ENCODE assay signal across 1 cellular context in the genomic region with DNA sequence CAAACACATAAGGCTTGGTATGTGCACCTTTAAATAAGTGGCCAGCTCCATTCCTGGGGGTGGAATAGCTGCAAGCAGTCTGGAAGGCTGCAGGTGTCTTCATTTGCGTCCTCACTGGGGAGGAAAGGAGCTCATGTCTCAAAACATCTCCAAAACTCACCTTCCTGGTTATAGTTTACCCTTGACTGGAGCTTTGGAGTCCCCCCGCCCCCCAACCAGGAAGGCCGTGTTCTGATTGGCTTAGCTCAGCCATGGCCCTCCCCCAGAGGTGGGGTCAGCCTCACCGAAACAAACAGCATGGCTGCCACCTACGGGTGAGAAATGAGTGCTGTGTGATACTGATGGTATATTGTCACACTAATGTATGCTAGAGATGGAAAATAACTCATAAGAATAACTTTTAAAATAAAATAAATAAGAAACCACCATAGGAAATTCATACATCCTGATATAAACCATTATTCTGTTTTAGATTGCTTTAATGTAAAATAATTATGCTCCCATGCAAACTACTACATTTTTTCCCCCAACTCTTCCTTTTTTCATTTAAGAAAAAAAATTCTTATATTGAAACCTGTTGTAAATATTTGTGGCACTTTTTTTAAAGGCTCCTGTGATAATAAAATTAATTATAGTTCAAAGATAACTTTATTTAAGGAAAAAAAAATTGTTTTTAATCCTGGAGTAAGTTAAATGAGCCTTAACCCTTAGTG.
TF ChIP-seq lines count a peak whose summit lies in the region.

No MANE protein-coding gene starts in this region.

TF ChIP-seq in HEK293, 187 proteins besides CTCF, POLR2A, EP300 and RAD21 (continued from another document and continues in another):
- TF ChIP-seq, protein P1, sequence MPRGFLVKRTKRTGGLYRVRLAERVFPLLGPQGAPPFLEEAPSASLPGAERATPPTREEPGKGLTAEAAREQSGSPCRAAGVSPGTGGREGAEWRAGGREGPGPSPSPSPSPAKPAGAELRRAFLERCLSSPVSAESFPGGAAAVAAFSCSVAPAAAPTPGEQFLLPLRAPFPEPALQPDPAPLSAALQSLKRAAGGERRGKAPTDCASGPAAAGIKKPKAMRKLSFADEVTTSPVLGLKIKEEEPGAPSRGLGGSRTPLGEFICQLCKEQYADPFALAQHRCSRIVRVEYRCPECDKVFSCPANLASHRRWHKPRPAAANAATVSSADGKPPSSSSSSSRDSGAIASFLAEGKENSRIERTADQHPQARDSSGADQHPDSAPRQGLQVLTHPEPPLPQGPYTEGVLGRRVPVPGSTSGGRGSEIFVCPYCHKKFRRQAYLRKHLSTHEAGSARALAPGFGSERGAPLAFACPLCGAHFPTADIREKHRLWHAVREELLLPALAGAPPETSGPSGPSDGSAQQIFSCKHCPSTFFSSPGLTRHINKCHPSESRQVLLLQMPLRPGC (tag by site-specific recombination; IDR thresholded peaks at IDR 0.05), result no peak
- no peak for TF ChIP-seq ZNF792 (tag by site-specific recombination; IDR thresholded peaks at IDR 0.05)
- no peak for TF ChIP-seq ZNF561 (tag by site-specific recombination; IDR thresholded peaks at IDR 0.05; ENCODE audit: borderline replicate concordance)
- TF ChIP-seq, protein P2, sequence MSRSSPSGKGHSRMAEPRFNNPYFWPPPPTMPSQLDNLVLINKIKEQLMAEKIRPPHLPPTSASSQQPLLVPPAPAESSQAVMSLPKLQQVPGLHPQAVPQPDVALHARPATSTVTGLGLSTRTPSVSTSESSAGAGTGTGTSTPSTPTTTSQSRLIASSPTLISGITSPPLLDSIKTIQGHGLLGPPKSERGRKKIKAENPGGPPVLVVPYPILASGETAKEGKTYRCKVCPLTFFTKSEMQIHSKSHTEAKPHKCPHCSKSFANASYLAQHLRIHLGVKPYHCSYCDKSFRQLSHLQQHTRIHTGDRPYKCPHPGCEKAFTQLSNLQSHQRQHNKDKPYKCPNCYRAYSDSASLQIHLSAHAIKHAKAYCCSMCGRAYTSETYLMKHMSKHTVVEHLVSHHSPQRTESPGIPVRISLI (tag by site-specific recombination; IDR thresholded peaks at IDR 0.05), result peak; percentile 91
- TF ChIP-seq ZBTB17 (tag by site-specific recombination; IDR thresholded peaks at IDR 0.05), result no peak
- TF ChIP-seq, protein P3, sequence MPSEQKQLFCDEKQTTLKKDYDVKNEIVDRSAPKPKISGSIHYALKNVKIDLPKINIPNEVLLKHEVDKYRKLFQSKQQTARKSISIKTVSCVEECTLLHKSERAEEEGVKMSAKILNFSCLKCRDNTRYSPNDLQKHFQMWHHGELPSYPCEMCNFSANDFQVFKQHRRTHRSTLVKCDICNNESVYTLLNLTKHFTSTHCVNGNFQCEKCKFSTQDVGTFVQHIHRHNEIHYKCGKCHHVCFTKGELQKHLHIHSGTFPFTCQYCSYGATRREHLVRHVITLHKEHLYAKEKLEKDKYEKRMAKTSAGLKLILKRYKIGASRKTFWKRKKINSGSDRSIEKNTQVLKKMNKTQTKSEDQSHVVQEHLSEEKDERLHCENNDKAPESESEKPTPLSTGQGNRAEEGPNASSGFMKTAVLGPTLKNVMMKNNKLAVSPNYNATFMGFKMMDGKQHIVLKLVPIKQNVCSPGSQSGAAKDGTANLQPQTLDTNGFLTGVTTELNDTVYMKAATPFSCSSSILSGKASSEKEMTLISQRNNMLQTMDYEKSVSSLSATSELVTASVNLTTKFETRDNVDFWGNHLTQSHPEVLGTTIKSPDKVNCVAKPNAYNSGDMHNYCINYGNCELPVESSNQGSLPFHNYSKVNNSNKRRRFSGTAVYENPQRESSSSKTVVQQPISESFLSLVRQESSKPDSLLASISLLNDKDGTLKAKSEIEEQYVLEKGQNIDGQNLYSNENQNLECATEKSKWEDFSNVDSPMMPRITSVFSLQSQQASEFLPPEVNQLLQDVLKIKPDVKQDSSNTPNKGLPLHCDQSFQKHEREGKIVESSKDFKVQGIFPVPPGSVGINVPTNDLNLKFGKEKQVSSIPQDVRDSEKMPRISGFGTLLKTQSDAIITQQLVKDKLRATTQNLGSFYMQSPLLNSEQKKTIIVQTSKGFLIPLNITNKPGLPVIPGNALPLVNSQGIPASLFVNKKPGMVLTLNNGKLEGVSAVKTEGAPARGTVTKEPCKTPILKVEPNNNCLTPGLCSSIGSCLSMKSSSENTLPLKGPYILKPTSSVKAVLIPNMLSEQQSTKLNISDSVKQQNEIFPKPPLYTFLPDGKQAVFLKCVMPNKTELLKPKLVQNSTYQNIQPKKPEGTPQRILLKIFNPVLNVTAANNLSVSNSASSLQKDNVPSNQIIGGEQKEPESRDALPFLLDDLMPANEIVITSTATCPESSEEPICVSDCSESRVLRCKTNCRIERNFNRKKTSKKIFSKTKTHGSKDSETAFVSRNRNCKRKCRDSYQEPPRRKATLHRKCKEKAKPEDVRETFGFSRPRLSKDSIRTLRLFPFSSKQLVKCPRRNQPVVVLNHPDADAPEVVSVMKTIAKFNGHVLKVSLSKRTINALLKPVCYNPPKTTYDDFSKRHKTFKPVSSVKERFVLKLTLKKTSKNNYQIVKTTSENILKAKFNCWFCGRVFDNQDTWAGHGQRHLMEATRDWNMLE (tag by site-specific recombination; conservative IDR thresholded peaks at IDR 0.05; ENCODE audit: low read depth), result peak; percentile 50
- TF ChIP-seq, protein P4, sequence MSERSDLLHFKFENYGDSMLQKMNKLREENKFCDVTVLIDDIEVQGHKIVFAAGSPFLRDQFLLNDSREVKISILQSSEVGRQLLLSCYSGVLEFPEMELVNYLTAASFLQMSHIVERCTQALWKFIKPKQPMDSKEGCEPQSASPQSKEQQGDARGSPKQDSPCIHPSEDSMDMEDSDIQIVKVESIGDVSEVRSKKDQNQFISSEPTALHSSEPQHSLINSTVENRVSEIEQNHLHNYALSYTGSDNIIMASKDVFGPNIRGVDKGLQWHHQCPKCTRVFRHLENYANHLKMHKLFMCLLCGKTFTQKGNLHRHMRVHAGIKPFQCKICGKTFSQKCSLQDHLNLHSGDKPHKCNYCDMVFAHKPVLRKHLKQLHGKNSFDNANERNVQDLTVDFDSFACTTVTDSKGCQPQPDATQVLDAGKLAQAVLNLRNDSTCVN (tag by site-specific recombination; optimal IDR thresholded peaks at IDR 0.05), result no peak
- TF ChIP-seq EGR2 (tag by site-specific recombination; IDR thresholded peaks at IDR 0.05; ENCODE audit: low read depth), result no peak
- TF ChIP-seq YY1 (tag by site-specific recombination; IDR thresholded peaks at IDR 0.05), result no peak
- TF ChIP-seq ZNF140 (tag by site-specific recombination; IDR thresholded peaks at IDR 0.05), result no peak
- no peak for TF ChIP-seq TRIM28 (IDR thresholded peaks at IDR 0.05; ENCODE audit: borderline replicate concordance, low read length)
- TF ChIP-seq SCRT1 (tag by site-specific recombination; IDR thresholded peaks at IDR 0.05; ENCODE audit: borderline replicate concordance), result no peak
- peak; percentile 56; the same call in 1 of the 2 replicates for TF ChIP-seq ZNF707 (tag by site-specific recombination; IDR thresholded peaks at IDR 0.05)
- no peak for TF ChIP-seq ZNF214 (tag by site-specific recombination; IDR thresholded peaks at IDR 0.05; ENCODE audit: borderline replicate concordance)
- TF ChIP-seq, protein P5, sequence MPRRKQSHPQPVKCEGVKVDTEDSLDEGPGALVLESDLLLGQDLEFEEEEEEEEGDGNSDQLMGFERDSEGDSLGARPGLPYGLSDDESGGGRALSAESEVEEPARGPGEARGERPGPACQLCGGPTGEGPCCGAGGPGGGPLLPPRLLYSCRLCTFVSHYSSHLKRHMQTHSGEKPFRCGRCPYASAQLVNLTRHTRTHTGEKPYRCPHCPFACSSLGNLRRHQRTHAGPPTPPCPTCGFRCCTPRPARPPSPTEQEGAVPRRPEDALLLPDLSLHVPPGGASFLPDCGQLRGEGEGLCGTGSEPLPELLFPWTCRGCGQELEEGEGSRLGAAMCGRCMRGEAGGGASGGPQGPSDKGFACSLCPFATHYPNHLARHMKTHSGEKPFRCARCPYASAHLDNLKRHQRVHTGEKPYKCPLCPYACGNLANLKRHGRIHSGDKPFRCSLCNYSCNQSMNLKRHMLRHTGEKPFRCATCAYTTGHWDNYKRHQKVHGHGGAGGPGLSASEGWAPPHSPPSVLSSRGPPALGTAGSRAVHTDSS (tag by site-specific recombination; IDR thresholded peaks at IDR 0.05), result no peak
- TF ChIP-seq, protein P6, sequence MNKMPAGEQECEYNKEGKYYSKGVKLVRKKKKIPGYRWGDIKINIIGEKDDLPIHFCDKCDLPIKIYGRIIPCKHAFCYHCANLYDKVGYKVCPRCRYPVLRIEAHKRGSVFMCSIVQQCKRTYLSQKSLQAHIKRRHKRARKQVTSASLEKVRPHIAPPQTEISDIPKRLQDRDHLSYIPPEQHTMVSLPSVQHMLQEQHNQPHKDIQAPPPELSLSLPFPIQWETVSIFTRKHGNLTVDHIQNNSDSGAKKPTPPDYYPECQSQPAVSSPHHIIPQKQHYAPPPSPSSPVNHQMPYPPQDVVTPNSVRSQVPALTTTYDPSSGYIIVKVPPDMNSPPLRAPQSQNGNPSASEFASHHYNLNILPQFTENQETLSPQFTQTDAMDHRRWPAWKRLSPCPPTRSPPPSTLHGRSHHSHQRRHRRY (tag by site-specific recombination; IDR thresholded peaks at IDR 0.05), result no peak
- no peak for TF ChIP-seq HOXD13 (CRISPR knock-in tag; IDR thresholded peaks at IDR 0.05; ENCODE audit: borderline replicate concordance)
- TF ChIP-seq ZNF16 (tag by site-specific recombination; IDR thresholded peaks at IDR 0.05; ENCODE audit: low read depth), result no peak
- TF ChIP-seq, protein P7, sequence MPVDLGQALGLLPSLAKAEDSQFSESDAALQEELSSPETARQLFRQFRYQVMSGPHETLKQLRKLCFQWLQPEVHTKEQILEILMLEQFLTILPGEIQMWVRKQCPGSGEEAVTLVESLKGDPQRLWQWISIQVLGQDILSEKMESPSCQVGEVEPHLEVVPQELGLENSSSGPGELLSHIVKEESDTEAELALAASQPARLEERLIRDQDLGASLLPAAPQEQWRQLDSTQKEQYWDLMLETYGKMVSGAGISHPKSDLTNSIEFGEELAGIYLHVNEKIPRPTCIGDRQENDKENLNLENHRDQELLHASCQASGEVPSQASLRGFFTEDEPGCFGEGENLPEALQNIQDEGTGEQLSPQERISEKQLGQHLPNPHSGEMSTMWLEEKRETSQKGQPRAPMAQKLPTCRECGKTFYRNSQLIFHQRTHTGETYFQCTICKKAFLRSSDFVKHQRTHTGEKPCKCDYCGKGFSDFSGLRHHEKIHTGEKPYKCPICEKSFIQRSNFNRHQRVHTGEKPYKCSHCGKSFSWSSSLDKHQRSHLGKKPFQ (tag by site-specific recombination; IDR thresholded peaks at IDR 0.05), result no peak
- TF ChIP-seq, protein P8, sequence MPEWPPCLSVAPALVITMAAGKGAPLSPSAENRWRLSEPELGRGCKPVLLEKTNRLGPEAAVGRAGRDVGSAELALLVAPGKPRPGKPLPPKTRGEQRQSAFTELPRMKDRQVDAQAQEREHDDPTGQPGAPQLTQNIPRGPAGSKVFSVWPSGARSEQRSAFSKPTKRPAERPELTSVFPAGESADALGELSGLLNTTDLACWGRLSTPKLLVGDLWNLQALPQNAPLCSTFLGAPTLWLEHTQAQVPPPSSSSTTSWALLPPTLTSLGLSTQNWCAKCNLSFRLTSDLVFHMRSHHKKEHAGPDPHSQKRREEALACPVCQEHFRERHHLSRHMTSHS (tag by site-specific recombination; IDR thresholded peaks at IDR 0.05), result no peak
- no peak for TF ChIP-seq BCL11B (tag by site-specific recombination; IDR thresholded peaks at IDR 0.05; ENCODE audit: low read depth)
- TF ChIP-seq ZNF677 (tag by site-specific recombination; IDR thresholded peaks at IDR 0.05), result no peak
- TF ChIP-seq ZNF747 (tag by site-specific recombination; IDR thresholded peaks at IDR 0.05), result no peak
- no peak for TF ChIP-seq ZNF302 (tag by site-specific recombination; IDR thresholded peaks at IDR 0.05; ENCODE audit: low read depth)
- TF ChIP-seq SP3 (tag by site-specific recombination; IDR thresholded peaks at IDR 0.05), result peak; percentile 78
- TF ChIP-seq KLF7 (tag by site-specific recombination; IDR thresholded peaks at IDR 0.05; ENCODE audit: borderline replicate concordance), result no peak
- no peak for TF ChIP-seq ZNF530 (tag by site-specific recombination; IDR thresholded peaks at IDR 0.05; ENCODE audit: low read depth)
- TF ChIP-seq, protein P9, sequence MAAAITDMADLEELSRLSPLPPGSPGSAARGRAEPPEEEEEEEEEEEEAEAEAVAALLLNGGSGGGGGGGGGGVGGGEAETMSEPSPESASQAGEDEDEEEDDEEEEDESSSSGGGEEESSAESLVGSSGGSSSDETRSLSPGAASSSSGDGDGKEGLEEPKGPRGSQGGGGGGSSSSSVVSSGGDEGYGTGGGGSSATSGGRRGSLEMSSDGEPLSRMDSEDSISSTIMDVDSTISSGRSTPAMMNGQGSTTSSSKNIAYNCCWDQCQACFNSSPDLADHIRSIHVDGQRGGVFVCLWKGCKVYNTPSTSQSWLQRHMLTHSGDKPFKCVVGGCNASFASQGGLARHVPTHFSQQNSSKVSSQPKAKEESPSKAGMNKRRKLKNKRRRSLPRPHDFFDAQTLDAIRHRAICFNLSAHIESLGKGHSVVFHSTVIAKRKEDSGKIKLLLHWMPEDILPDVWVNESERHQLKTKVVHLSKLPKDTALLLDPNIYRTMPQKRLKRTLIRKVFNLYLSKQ (tag by site-specific recombination; IDR thresholded peaks at IDR 0.05; ENCODE audit: borderline replicate concordance), result no peak
- TF ChIP-seq ZNF426 (tag by site-specific recombination; IDR thresholded peaks at IDR 0.05), result no peak
- no peak for TF ChIP-seq ZFHX2 (tag by site-specific recombination; conservative IDR thresholded peaks at IDR 0.05)
- TF ChIP-seq ZNF768 (tag by site-specific recombination; IDR thresholded peaks at IDR 0.05), result no peak
- TF ChIP-seq ZNF654 (tag by site-specific recombination; IDR thresholded peaks at IDR 0.05; ENCODE audit: low read depth), result peak; percentile 75
- TF ChIP-seq ZBTB48 (tag by site-specific recombination; IDR thresholded peaks at IDR 0.05), result no peak
- TF ChIP-seq, protein P10, sequence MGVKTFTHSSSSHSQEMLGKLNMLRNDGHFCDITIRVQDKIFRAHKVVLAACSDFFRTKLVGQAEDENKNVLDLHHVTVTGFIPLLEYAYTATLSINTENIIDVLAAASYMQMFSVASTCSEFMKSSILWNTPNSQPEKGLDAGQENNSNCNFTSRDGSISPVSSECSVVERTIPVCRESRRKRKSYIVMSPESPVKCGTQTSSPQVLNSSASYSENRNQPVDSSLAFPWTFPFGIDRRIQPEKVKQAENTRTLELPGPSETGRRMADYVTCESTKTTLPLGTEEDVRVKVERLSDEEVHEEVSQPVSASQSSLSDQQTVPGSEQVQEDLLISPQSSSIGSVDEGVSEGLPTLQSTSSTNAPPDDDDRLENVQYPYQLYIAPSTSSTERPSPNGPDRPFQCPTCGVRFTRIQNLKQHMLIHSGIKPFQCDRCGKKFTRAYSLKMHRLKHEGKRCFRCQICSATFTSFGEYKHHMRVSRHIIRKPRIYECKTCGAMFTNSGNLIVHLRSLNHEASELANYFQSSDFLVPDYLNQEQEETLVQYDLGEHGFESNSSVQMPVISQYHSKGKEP (tag by site-specific recombination; IDR thresholded peaks at IDR 0.05), result no peak
- no peak for TF ChIP-seq ZNF521 (tag by site-specific recombination; IDR thresholded peaks at IDR 0.05)
- no peak for TF ChIP-seq BCL11A (tag by site-specific recombination; IDR thresholded peaks at IDR 0.05; ENCODE audit: low read depth)
